9 cellular contexts compared by ENCODE assay signal in genomic region chr11:126989942-126990715, GRCh38. TPM values are rescaled to one million over a fixed set of nuclear protein-coding genes. Genes with fewer than 3 reads are reported as not detected.
DNase-seq lines count a peak whose midpoint lies in the region; ATAC-seq and TF ChIP-seq lines count a peak whose summit lies in the region.
"Had no signal": no experiment of that assay in that cellular context is flagged by ENCODE, and none has a peak within 500 bp of the region (broad histone marks: within the 10 kb centered on the region; RNA-seq: fewer than 3 reads in every experiment).

No MANE protein-coding gene starts in this region.

- CTCF ChIA-PET in CD4-positive, alpha-beta memory T cell (lab: Charles Lee; ENCODE audit: partially characterized antibody) = interaction anchor here (0.9 to 4.0 kb wide), 9 partner anchors 8 to 679 kb away, joined by 3 to 28 read pairs (median 4); no protein-coding TSS in a partner anchor

- no peaks in the 10 kb centered on the region for H3K36me3 Mint-ChIP-seq in CD4-positive, alpha-beta memory T cell
- H3K36me3 Mint-ChIP-seq in nephron progenitor cell (ENCODE audit: low read depth) = no peaks in the 10 kb centered on the region

- no peak overlapping the region for H3K4me3 Mint-ChIP-seq in CD4-positive, alpha-beta memory T cell
- peak overlapping the region; percentile 41 for H3K4me3 Mint-ChIP-seq in nephron progenitor cell
- H3K4me3 Mint-ChIP-seq: T-helper 1 cell treated with Interleukin-12 subunit alpha and Interleukin-12 subunit beta and Interleukin-4 antibody, amounts not matched to agents 30 μg/mL and 1 μg/mL, for 36 hours had no signal

- H4K20me1 ChIP-seq in fibroblast of lung (ENCODE audit: control insufficient read depth, extremely low read depth, insufficient read depth, low read length) = no peaks in the 10 kb centered on the region

- no peaks in the 10 kb centered on the region for H3K4me1 ChIP-seq in CD4-positive, alpha-beta memory T cell (ENCODE audit: insufficient read depth, low read length)
- peaks cover 35% of the 10 kb centered on the region for H3K4me1 ChIP-seq in fibroblast of lung (ENCODE audit: control insufficient read depth, extremely low read depth, insufficient read depth, low read length)

- H3K79me2 ChIP-seq in fibroblast of lung (ENCODE audit: control insufficient read depth, insufficient read depth, low read length) = peaks cover 6% of the 10 kb centered on the region

- TF ChIP-seq CTCF in fibroblast of lung (conservative IDR thresholded peaks at IDR 0.05 in 1 of 2, IDR thresholded peaks at IDR 0.05 in 1 of 2; ENCODE audit: low read depth in 1 of 2, low read length in 2 of 2) (peak; percentile 95 to 99), nephron progenitor cell (IDR thresholded peaks at IDR 0.05) (peak; percentile 90)

- intact Hi-C loops in CD4-positive, alpha-beta memory T cell (cut with micrococcal nuclease) = no loop called here

- H3K4me3 ChIP-seq in CD4-positive, alpha-beta memory T cell (ENCODE audit: low read length in 2 of 2) = no peak overlapping the region
- H3K4me3 ChIP-seq in fibroblast of lung (replicated peaks in 1 of 4; ENCODE audit: control extremely low read depth in 1 of 4, insufficient read depth in 1 of 4, low read depth in 3 of 4, low read length in 4 of 4) = peak overlapping the region in 1 of 4 experiments; percentile 50

- no peak overlapping the region for H3K27ac Mint-ChIP-seq in CD4-positive, alpha-beta memory T cell
- H3K27ac Mint-ChIP-seq in nephron progenitor cell = no peak overlapping the region
- H3K27ac Mint-ChIP-seq: T-helper 1 cell treated with Interleukin-12 subunit alpha and Interleukin-12 subunit beta and Interleukin-4 antibody, amounts not matched to agents 30 μg/mL and 1 μg/mL, for 36 hours had no signal

- no peaks in the 10 kb centered on the region for H3K4me1 Mint-ChIP-seq in CD4-positive, alpha-beta memory T cell
- peaks cover 30% of the 10 kb centered on the region for H3K4me1 Mint-ChIP-seq in nephron progenitor cell

- peak overlapping the region; percentile 75 for H3K4me2 ChIP-seq in fibroblast of lung (ENCODE audit: extremely low read depth, insufficient read depth, low read length)

- H3K27ac ChIP-seq in CD4-positive, alpha-beta memory T cell (ENCODE audit: low read depth, low read length) = no peak overlapping the region
- H3K27ac ChIP-seq in fibroblast of lung (ENCODE audit: insufficient read depth, low read length) = peak overlapping the region; percentile 97

- H2AFZ ChIP-seq in fibroblast of lung (ENCODE audit: low read length) = peak overlapping the region; percentile 52

- peak in 4 of 5 donors; percentile 15 to 30 (median 18) for DNase-seq in CD4-positive, alpha-beta memory T cell
- DNase-seq in HT-29 (ENCODE audit: low spot score) (peak; percentile 84), NOMO-1 treated with DMSO at 0.1 percent for 48 hours (lab: John Stamatoyannopoulos, UW; ENCODE audit: unreplicated experiment) (peak; percentile 27), fibroblast of lung (ENCODE audit: low read depth in 2 of 2) (peak; percentile 53 to 75), nephron progenitor cell (peak; percentile 92), superior temporal gyrus (ENCODE audit: extremely low spot score) (peak; percentile 89)
- peak; percentile 47 for DNase-seq in activated T-cell treated with anti-CD3 and anti-CD28 coated beads, Interleukin-2, amount 50 U/mL, for 1 hour

- peak; percentile 88 for ATAC-seq in GM19438 (IDR thresholded peaks at IDR 0.05; ENCODE audit: low read depth, unreplicated experiment)

- no peaks in the 10 kb centered on the region for H3K27me3 ChIP-seq in CD4-positive, alpha-beta memory T cell (ENCODE audit: insufficient read depth, low read length)
- H3K27me3 ChIP-seq in fibroblast of lung (ENCODE audit: control insufficient read depth, insufficient read depth, low read length) = no peaks in the 10 kb centered on the region

- H3K9me3 Mint-ChIP-seq in CD4-positive, alpha-beta memory T cell = no peaks in the 10 kb centered on the region
- H3K9me3 Mint-ChIP-seq in nephron progenitor cell = no peaks in the 10 kb centered on the region
- H3K9me3 Mint-ChIP-seq: T-helper 1 cell treated with Interleukin-12 subunit alpha and Interleukin-12 subunit beta and Interleukin-4 antibody, amounts not matched to agents 30 μg/mL and 1 μg/mL, for 36 hours had no signal

- H3K9me3 ChIP-seq in CD4-positive, alpha-beta memory T cell (ENCODE audit: control insufficient read depth in 1 of 2, low read length in 2 of 2) = no peaks in the 10 kb centered on the region
- H3K9me3 ChIP-seq in fibroblast of lung (ENCODE audit: control insufficient read depth, insufficient read depth, low read depth, low read length) = no peaks in the 10 kb centered on the region

- peak overlapping the region; percentile 25 for H3K9ac ChIP-seq in fibroblast of lung (ENCODE audit: insufficient read depth, low read length)

- H3K36me3 ChIP-seq in CD4-positive, alpha-beta memory T cell (ENCODE audit: insufficient read depth, low read length) = no peaks in the 10 kb centered on the region
- no peaks in the 10 kb centered on the region for H3K36me3 ChIP-seq in fibroblast of lung (ENCODE audit: control insufficient read depth, insufficient read depth, low read length)

- POLR2A ChIA-PET in CD4-positive, alpha-beta memory T cell (lab: Charles Lee; ENCODE audit: partially characterized antibody) = no interaction called here

- H3K27me3 Mint-ChIP-seq in CD4-positive, alpha-beta memory T cell = peaks cover 1 to 6% of the 10 kb centered on the region in 2 donors
- H3K27me3 Mint-ChIP-seq in nephron progenitor cell (ENCODE audit: low read depth, poor library complexity) = peaks cover 14% of the 10 kb centered on the region

RNA-seq across cellular contexts. Expression of gene KIRREL3, which starts 10.4 kb away (rescaled TPM):
- total RNA-seq in CD4-positive, alpha-beta memory T cell = not detected
- not detected for polyA plus RNA-seq in CD4-positive, alpha-beta memory T cell
- total RNA-seq in HT-29 (2014; rRNA removed; shearing (Covaris generic)) = 0.28 and 0.29 TPM in 2 replicates
- 0.26 and 2.8 TPM in 2 replicates for total RNA-seq in fibroblast of lung
- 1.8 and 6.1 TPM in 2 replicates for polyA plus RNA-seq in fibroblast of lung
- 5.2 and 11.3 TPM in 2 replicates for polyA plus RNA-seq in fibroblast of lung (2012)
- polyA minus RNA-seq in fibroblast of lung (ENCODE audit: low replicate concordance) = 8.4 and 14.2 TPM in 2 replicates

Comparison
In these comparisons a context has a peak if more than half of its experiments do, and no peak if none do; other contexts are left out.
1. DNase-seq: peak in every context shown above with its lines; median percentile 92 in nephron progenitor cell; 89 in superior temporal gyrus; 84 in HT-29; 64 in fibroblast of lung; 47 in activated T-cell treated with anti-CD3 and anti-CD28 coated beads, Interleukin-2, amount 50 U/mL, for 1 hour; 27 in NOMO-1 treated with DMSO at 0.1 percent for 48 hours; 18 in CD4-positive, alpha-beta memory T cell.